In the genomic region with DNA sequence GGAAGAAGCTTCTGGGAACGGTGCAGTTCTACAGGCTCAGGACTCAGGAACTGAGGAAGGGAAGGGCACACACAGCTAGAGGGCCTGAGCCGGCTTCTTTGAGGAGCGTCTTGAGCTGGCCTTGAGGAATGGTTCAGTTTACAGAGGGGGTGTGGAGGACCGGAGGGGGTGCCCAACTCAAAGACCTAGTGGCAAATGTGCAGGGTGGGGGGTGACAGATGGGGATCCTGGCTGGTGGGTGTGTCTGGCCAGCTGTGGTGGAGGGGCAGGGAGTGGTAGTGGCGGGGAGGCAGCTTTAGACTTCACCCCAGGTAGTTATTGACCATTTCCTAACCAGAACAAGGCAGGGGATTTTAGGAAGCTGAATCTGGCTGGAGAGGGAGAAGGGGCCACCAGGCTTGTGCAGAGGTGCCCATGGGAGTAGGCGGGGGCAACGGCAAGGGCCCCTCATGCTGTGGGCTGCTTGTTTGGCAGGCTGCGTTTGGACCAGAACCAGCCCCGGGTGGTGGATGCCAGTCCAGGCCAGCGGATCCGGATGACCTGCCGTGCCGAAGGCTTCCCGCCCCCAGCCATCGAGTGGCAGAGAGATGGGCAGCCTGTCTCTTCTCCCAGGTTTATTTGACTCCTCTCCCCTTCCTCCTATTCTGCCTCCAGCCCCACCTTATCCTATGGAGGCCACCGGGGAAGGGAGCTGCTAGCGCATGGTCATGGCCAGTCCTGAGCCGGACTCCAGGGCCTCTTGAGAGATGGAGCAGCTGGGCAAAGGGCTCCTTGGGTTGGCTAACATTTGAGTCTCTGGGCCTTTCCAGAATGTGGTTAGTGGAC, we compare ENCODE assay signal across 20 cellular contexts.
"Had no signal": no experiment of that assay in that cellular context is flagged by ENCODE, and none has a peak within 500 bp of the region (broad histone marks: within the 10 kb centered on the region; RNA-seq: fewer than 3 reads in every experiment).

No MANE protein-coding gene starts in this region.

- H3K27ac ChIP-seq: body of pancreas, esophagus squamous epithelium, hepatocyte, left ventricle myocardium inferior, ovary, sigmoid colon, vagina, VCaP had no signal

- H3K4me3 ChIP-seq: body of pancreas, esophagus squamous epithelium, hepatocyte, left ventricle myocardium inferior, ovary, sigmoid colon, tibial nerve, vagina had no signal

- H3K9me3 Mint-ChIP-seq: activated CD4-positive, alpha-beta memory T cell treated with anti-CD3 and anti-CD28 coated beads for 36 hours; activated naive CD8-positive, alpha-beta T cell treated with anti-CD3 and anti-CD28 coated beads for 36 hours; memory B cell; nephron progenitor cell had no signal

- H3K36me3 ChIP-seq: left ventricle myocardium inferior, ovary, vagina had no signal

- ATAC-seq: body of pancreas had no signal

- H3K27ac Mint-ChIP-seq: activated CD4-positive, alpha-beta memory T cell treated with anti-CD3 and anti-CD28 coated beads for 36 hours; activated naive CD8-positive, alpha-beta T cell treated with anti-CD3 and anti-CD28 coated beads for 36 hours; memory B cell; nephron progenitor cell had no signal

- DNase-seq: activated CD4-positive, alpha-beta memory T cell treated with anti-CD3 and anti-CD28 coated beads for 36 hours; activated gamma-delta T cell treated with Interleukin-2 at 50 U/mL for 16 hours; activated naive CD8-positive, alpha-beta T cell treated with anti-CD3 and anti-CD28 coated beads for 36 hours; amygdala; body of pancreas; caudate nucleus; esophagus squamous epithelium; islet precursor cell; left ventricle myocardium inferior; nephron progenitor cell; ovary; sigmoid colon; stimulated activated CD4-positive, alpha-beta T cell treated with anti-CD3 and anti-CD28 coated beads, Interleukin-1b, Interleukin-23, amount 100 ng/mL, for 48 hours; T-helper 1 cell; T1000 had no signal

- H3K9me3 ChIP-seq: body of pancreas, esophagus squamous epithelium, left ventricle myocardium inferior, ovary, sigmoid colon, tibial nerve, vagina had no signal

- H3K36me3 Mint-ChIP-seq: activated CD4-positive, alpha-beta memory T cell treated with anti-CD3 and anti-CD28 coated beads for 36 hours; activated naive CD8-positive, alpha-beta T cell treated with anti-CD3 and anti-CD28 coated beads for 36 hours; memory B cell had no signal

- H3K27me3 Mint-ChIP-seq: activated CD4-positive, alpha-beta memory T cell treated with anti-CD3 and anti-CD28 coated beads for 36 hours had no signal

- H3K4me3 Mint-ChIP-seq: activated CD4-positive, alpha-beta memory T cell treated with anti-CD3 and anti-CD28 coated beads for 36 hours; activated naive CD8-positive, alpha-beta T cell treated with anti-CD3 and anti-CD28 coated beads for 36 hours; memory B cell; nephron progenitor cell had no signal

- H3K27me3 ChIP-seq: body of pancreas, esophagus squamous epithelium, hepatocyte, ovary, sigmoid colon, tibial nerve, vagina had no signal
